Comparison of ENCODE assay signal across 8 cellular contexts in the genomic region with DNA sequence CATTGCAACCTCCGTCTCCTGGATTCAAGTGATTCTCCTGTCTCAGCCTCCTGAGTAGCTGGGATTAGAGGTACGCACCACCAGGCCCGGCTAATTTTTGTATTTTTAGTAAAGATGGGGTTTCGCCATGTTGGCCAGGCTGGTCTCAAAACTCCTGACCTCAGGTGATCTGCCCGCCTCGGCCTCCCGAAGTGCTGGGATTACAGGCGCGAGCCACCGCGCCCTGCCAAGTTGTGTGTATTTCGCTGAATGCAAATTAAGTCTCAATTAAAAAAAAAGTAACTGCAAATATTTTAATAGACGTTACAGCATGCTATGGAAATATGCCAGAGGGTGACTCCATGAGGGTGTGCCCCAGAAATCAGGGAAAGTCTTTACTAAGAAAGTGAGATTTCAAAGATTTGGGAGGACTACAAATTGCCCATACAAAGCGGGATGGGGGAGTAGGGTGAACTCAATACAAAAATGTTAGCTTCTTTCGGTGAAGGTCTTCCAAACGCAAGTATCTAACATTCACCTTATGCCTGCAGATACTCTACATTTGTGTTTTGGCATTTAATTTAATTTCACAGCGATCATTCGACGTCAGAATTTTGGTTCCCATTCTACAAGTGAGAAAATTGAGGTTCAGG.
DNase-seq lines count a peak whose midpoint lies in the region; ATAC-seq and TF ChIP-seq lines count a peak whose summit lies in the region.

No MANE protein-coding gene starts in this region.

- no peak overlapping the region for H2BK120ac ChIP-seq in mesendoderm (ENCODE audit: low read depth, low read length)

- 77 to 85% methylated on average over 19 of the region's 19 CpGs for WGBS in heart right ventricle, 2 donors
- WGBS in mesendoderm (ENCODE audit: extremely low coverage, insufficient coverage, low lambda C conversion rate) = no CpG with 5 or more reads among the region's 19 CpGs

- H2BK15ac ChIP-seq in mesendoderm (replicated peaks; ENCODE audit: low read depth) = no peak overlapping the region

- no peaks in the 10 kb centered on the region for H3K79me1 ChIP-seq in mesendoderm (ENCODE audit: low read length)

- H3K27me3 ChIP-seq in heart right ventricle (no peaks in the 10 kb centered on the region), brain microvascular endothelial cell (replicated peaks) (no peaks in the 10 kb centered on the region), mesendoderm (ENCODE audit: insufficient read depth, low read length, poor library complexity) (no peaks in the 10 kb centered on the region), vagina (no peaks in the 10 kb centered on the region)

- ATAC-seq in heart right ventricle (no peak), left ventricle myocardium superior (no peak), HG03520 (IDR thresholded peaks at IDR 0.05; ENCODE audit: unreplicated experiment) (no peak)

- in situ Hi-C loops in brain microvascular endothelial cell (cut with HindIII; ENCODE audit: low pct_ligation_motif_present, low sequenced_read_pairs) = no loop called here

- DNase-seq in heart right ventricle = no peak
- DNase-seq in left ventricle myocardium superior = no peak
- DNase-seq in brain microvascular endothelial cell = no peak
- no peak for DNase-seq in mesendoderm
- no peak for DNase-seq in vagina (ENCODE audit: extremely low spot score in 2 of 2)
- DNase-seq in mucosa of gallbladder (ENCODE audit: low spot score) = no peak
- no peak for DNase-seq in activated CD4-positive, alpha-beta T cell treated with anti-CD3 and anti-CD28 coated beads, Interleukin-2, amount 50 U/mL, for 48 hours

- H3K27ac ChIP-seq in heart right ventricle (peak overlapping the region in 9 of 10 donors; percentile 67 to 84 (median 76)), brain microvascular endothelial cell (no peak overlapping the region), mesendoderm (ENCODE audit: low read depth, low read length) (peak overlapping the region; percentile 97), vagina (peak overlapping the region; percentile 89)

- peak overlapping the region; percentile 5 for H3K4me2 ChIP-seq in mesendoderm (ENCODE audit: low read length)

- peak overlapping the region; percentile 97 for H4K8ac ChIP-seq in mesendoderm (ENCODE audit: low read depth, low read length)

- TF ChIP-seq CTCF in heart right ventricle (IDR thresholded peaks at IDR 0.05) (no peak), brain microvascular endothelial cell (IDR thresholded peaks at IDR 0.05; ENCODE audit: low read depth, low read length, missing control alignments) (no peak), vagina (IDR thresholded peaks at IDR 0.05) (no peak)

- intact Hi-C loops in heart right ventricle (cut with DNase I) = loop anchor here in 2 of 10 donors (10.0 kb wide), 2 partner anchors 189 to 429 kb away; partner anchors contain the start of gene MATN1 (in 1 of the 2)
- intact Hi-C loops in left ventricle myocardium superior (cut with micrococcal nuclease) = no loop called here
- intact Hi-C loops in vagina (cut with DNase I) = no loop called here

- H3K4me3 ChIP-seq in heart right ventricle (peak overlapping the region; percentile 25 to 83 (median 72)), brain microvascular endothelial cell (ENCODE audit: low read depth, low read length) (peak overlapping the region; percentile 62), mesendoderm (ENCODE audit: low read length) (no peak overlapping the region), vagina (peak overlapping the region; percentile 69 to 74)

- H3K4me1 ChIP-seq in heart right ventricle (peaks cover 0 to 15% (median 5%) of the 10 kb centered on the region in 9 donors), mesendoderm (ENCODE audit: control insufficient read depth, low read depth, low read length) (peaks cover 1% of the 10 kb centered on the region), vagina (peaks cover 5% of the 10 kb centered on the region)

- H3K9me3 ChIP-seq in heart right ventricle (peaks cover 0 to 10% (median 0%) of the 10 kb centered on the region in 11 donors), vagina (no peaks in the 10 kb centered on the region)

- H3K4ac ChIP-seq in mesendoderm (ENCODE audit: low read depth, low read length) = peak overlapping the region; percentile 83

- H2BK5ac ChIP-seq in mesendoderm (ENCODE audit: low read length) = no peak overlapping the region

- peak overlapping the region; percentile 29 for H3K18ac ChIP-seq in mesendoderm (ENCODE audit: low read length)

- TF ChIP-seq POLR2A in vagina (IDR thresholded peaks at IDR 0.05) = no peak

- H3K23ac ChIP-seq in mesendoderm (ENCODE audit: low read length) = no peak overlapping the region

- H3K79me2 ChIP-seq in mesendoderm (ENCODE audit: control insufficient read depth, insufficient read depth, low read length) = no peaks in the 10 kb centered on the region

- peak overlapping the region; percentile 73 for H3K9ac ChIP-seq in mesendoderm (ENCODE audit: low read length)

- no peaks in the 10 kb centered on the region for H3K36me3 ChIP-seq in heart right ventricle
- no peaks in the 10 kb centered on the region for H3K36me3 ChIP-seq in brain microvascular endothelial cell (replicated peaks)
- no peaks in the 10 kb centered on the region for H3K36me3 ChIP-seq in mesendoderm (ENCODE audit: control insufficient read depth, insufficient read depth, low read length)
- no peaks in the 10 kb centered on the region for H3K36me3 ChIP-seq in vagina

- peak overlapping the region; percentile 14 for H4K5ac ChIP-seq in mesendoderm (ENCODE audit: low read length)

- H2AK5ac ChIP-seq in mesendoderm (ENCODE audit: low read length) = no peak overlapping the region

- peak overlapping the region; percentile 59 for H3K56ac ChIP-seq in mesendoderm (ENCODE audit: low read length)
